In the genomic region with DNA sequence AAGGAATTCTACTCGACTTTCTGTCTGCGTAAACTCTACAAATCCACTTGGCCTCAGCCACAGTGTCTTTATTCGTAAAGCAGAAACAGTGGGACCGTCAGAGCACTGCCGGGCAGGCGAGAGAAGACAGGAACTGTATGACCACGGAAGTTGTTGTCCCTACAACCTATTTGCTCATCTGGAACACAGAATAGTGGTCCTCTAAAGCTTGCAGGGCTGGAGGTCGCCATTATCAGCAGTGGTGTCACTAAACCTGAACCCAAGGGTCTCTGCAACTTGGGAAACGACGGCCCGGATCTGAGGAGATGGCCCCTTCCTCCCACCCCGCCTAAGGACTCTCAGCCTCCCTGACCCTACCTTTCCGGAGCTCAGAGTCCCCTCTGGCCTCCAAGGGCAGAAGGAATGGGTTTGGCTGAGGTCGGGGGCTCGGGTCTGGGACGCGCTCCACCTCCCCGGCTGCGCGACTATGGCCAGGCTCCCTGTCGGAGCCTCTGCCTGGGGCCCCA, we compare ENCODE assay signal across 8 cellular contexts. TPM values are rescaled to one million over a fixed set of nuclear protein-coding genes. Genes with fewer than 3 reads are reported as not detected.
A peak's percentile ranks its signal among the peaks of the same experiment; 100 is the strongest.
DNase-seq lines count a peak whose midpoint lies in the region; ATAC-seq and TF ChIP-seq lines count a peak whose summit lies in the region.

No MANE protein-coding gene starts in this region.

- H3K4me1 Mint-ChIP-seq in naive thymus-derived CD4-positive, alpha-beta T cell: peaks cover 36 to 70% (median 53%) of the 10 kb centered on the region in 7 donors

- peak overlapping the region; percentile 97 for H3K9ac ChIP-seq in SK-N-MC (ENCODE audit: insufficient read length)

- peaks cover 7 to 17% of the 10 kb centered on the region in 2 donors for H3K4me1 ChIP-seq in naive thymus-derived CD4-positive, alpha-beta T cell (ENCODE audit: control insufficient read depth in 2 of 2, insufficient read depth in 2 of 2, low read length in 2 of 2)

- H3K4me3 ChIP-seq in SK-N-MC (peak overlapping the region; percentile 78), epithelial cell of esophagus (ENCODE audit: low read length) (peak overlapping the region; percentile 88)
- H3K4me3 ChIP-seq in naive thymus-derived CD4-positive, alpha-beta T cell (ENCODE audit: low read length): peak overlapping the region; percentile 95

- POLR2A ChIA-PET in naive thymus-derived CD4-positive, alpha-beta T cell (lab: Charles Lee): interaction anchor here (0.9 to 2.0 kb wide), 10 partner anchors 10 to 974 kb away, joined by 3 to 9 read pairs (median 4); a partner anchor contains a TSS

- peak; percentile 33 for DNase-seq in AG20443 (ENCODE audit: low spot score)
- DNase-seq in SK-N-MC (ENCODE audit: low read depth, low spot score): no peak
- no peak for DNase-seq in epithelial cell of esophagus (ENCODE audit: low read depth)
- peak in 2 of 9 donors; percentile 6 to 10 for DNase-seq in naive thymus-derived CD4-positive, alpha-beta T cell
- DNase-seq in kidney glomerular epithelial cell (lab: John Stamatoyannopoulos, UW): no peak
- DNase-seq in NCI-H510A treated with DMSO at 0.1 percent for 48 hours (lab: John Stamatoyannopoulos, UW): no peak

- H3K4me3 Mint-ChIP-seq in naive thymus-derived CD4-positive, alpha-beta T cell: peak overlapping the region; percentile 90 to 99 (median 97)

- no peak overlapping the region for H3K27ac ChIP-seq in SK-N-MC
- H3K27ac ChIP-seq in naive thymus-derived CD4-positive, alpha-beta T cell (ENCODE audit: low read depth, low read length): peak overlapping the region; percentile 80

- H3K27me3 Mint-ChIP-seq in naive thymus-derived CD4-positive, alpha-beta T cell: no peaks in the 10 kb centered on the region

- no peaks in the 10 kb centered on the region for H3K9me3 Mint-ChIP-seq in naive thymus-derived CD4-positive, alpha-beta T cell

- intact Hi-C loops in naive thymus-derived CD4-positive, alpha-beta T cell (cut with micrococcal nuclease): loop anchor here (1.0 to 5.0 kb wide), 4 partner anchors 39 to 1390 kb away; a partner anchor contains a TSS

- peak overlapping the region; percentile 92 to 98 (median 97) for H3K27ac Mint-ChIP-seq in naive thymus-derived CD4-positive, alpha-beta T cell

- ATAC-seq in GM21529 (IDR thresholded peaks at IDR 0.05; ENCODE audit: unreplicated experiment) (peak; percentile 11), HG02884 (IDR thresholded peaks at IDR 0.05; ENCODE audit: unreplicated experiment) (no peak)
- ATAC-seq in naive thymus-derived CD4-positive, alpha-beta T cell: peak; percentile 7

- peaks cover 7 to 28% (median 19%) of the 10 kb centered on the region in 5 donors for H3K36me3 Mint-ChIP-seq in naive thymus-derived CD4-positive, alpha-beta T cell

- H3K27me3 ChIP-seq in naive thymus-derived CD4-positive, alpha-beta T cell (ENCODE audit: control insufficient read depth in 2 of 2, insufficient read depth in 2 of 2, low read length in 2 of 2): no peaks in the 10 kb centered on the region

- CTCF ChIA-PET in naive thymus-derived CD4-positive, alpha-beta T cell (lab: Charles Lee): no interaction called here

- no peak for TF ChIP-seq CTCF in epithelial cell of esophagus (IDR thresholded peaks at IDR 0.05; ENCODE audit: insufficient read depth, low read depth, low read length, missing control alignments)

- no peaks in the 10 kb centered on the region for H3K9me3 ChIP-seq in SK-N-MC (ENCODE audit: low read depth, low read length)
- H3K9me3 ChIP-seq in naive thymus-derived CD4-positive, alpha-beta T cell (ENCODE audit: control insufficient read depth in 2 of 3, low read length in 3 of 3): no peaks in the 10 kb centered on the region

- peaks cover 29% of the 10 kb centered on the region for H3K36me3 ChIP-seq in SK-N-MC (ENCODE audit: insufficient read depth, low read length)
- peaks cover 0 to 9% (median 0%) of the 10 kb centered on the region in 3 experiments for H3K36me3 ChIP-seq in naive thymus-derived CD4-positive, alpha-beta T cell (ENCODE audit: control insufficient read depth in 2 of 3, insufficient read depth in 3 of 3, low read length in 3 of 3)

RNA-seq across cellular contexts. Expression of a gene that starts 0.4 kb away (rescaled TPM):
- 10 to 100 TPM; 11.3 to 31.7 (median 20.0) TPM for total RNA-seq in naive thymus-derived CD4-positive, alpha-beta T cell
- 10 to 100 TPM; 36.7 to 45.5 TPM for polyA plus RNA-seq in naive thymus-derived CD4-positive, alpha-beta T cell

RNA-seq across cellular contexts. Expression of a gene that starts 0.5 kb away (rescaled TPM):
- 100 to 1,000 TPM in 1 of 5 experiments, 10 to 100 TPM in 4; 71.7 to 172 (median 74.6) TPM for total RNA-seq in naive thymus-derived CD4-positive, alpha-beta T cell
- 100 to 1,000 TPM; 134 TPM for polyA plus RNA-seq in naive thymus-derived CD4-positive, alpha-beta T cell

RNA-seq across cellular contexts. Expression of a gene that starts 53.0 kb away (rescaled TPM):
- 10 to 100 TPM; 19.1 to 38.6 (median 35.6) TPM for total RNA-seq in naive thymus-derived CD4-positive, alpha-beta T cell
- polyA plus RNA-seq in naive thymus-derived CD4-positive, alpha-beta T cell: 10 to 100 TPM; 23.2 to 25.2 TPM
